Comparison of ENCODE assay signal across 8 cellular contexts in genomic region chr2:86298411-86299390, GRCh38. TPM values are rescaled to one million over a fixed set of nuclear protein-coding genes. Genes with fewer than 3 reads are reported as not detected.
DNase-seq lines count a peak whose midpoint lies in the region; ATAC-seq and TF ChIP-seq lines count a peak whose summit lies in the region.

No MANE protein-coding gene starts in this region.

- no peaks in the 10 kb centered on the region for H3K27me3 ChIP-seq in hepatocyte

- no peaks in the 10 kb centered on the region for H3K4me1 Mint-ChIP-seq in natural killer cell

- no peak for ATAC-seq in HG03280 (IDR thresholded peaks at IDR 0.05; ENCODE audit: unreplicated experiment)
- no peak for ATAC-seq in natural killer cell

- peaks cover 33 to 43% of the 10 kb centered on the region in 2 donors for H3K27me3 Mint-ChIP-seq in natural killer cell (ENCODE audit: low read depth in 2 of 2)

- H3K4me3 ChIP-seq in astrocyte of the spinal cord (ENCODE audit: low read depth, low read length) (no peak overlapping the region), hepatocyte (no peak overlapping the region), retinal pigment epithelial cell (ENCODE audit: low read length) (no peak overlapping the region)

- H3K4me2 ChIP-seq in hepatocyte = no peak overlapping the region

- no peaks in the 10 kb centered on the region for H3K9me3 ChIP-seq in hepatocyte (ENCODE audit: low read depth)

- in situ Hi-C loops in astrocyte of the spinal cord (cut with HindIII; ENCODE audit: low sequenced_read_pairs) (no loop called here), GM13976 (cut with MboI; ENCODE audit: low sequenced_read_pairs, unreplicated experiment) (no loop called here)

- no peaks in the 10 kb centered on the region for H3K36me3 ChIP-seq in hepatocyte (replicated peaks; ENCODE audit: insufficient read depth, low read depth)

- WGBS in hepatocyte (ENCODE audit: low lambda C conversion rate, missing lambda C conversion rate) = 64% methylated on average over 11 of the region's 11 CpGs

- DNase-seq in HCEC 1CT (peak; percentile 17), astrocyte of the spinal cord (ENCODE audit: low read depth, low spot score) (no peak), hepatocyte (ENCODE audit: low spot score) (peak; percentile 50), retinal pigment epithelial cell (ENCODE audit: low read depth) (no peak), GM13976 (ENCODE audit: low spot score) (no peak), natural killer cell (no peak), activated T-cell treated with anti-CD3 and anti-CD28 coated beads for 4 hours (no peak)

- no peaks in the 10 kb centered on the region for H3K79me2 ChIP-seq in hepatocyte

- H2AFZ ChIP-seq in hepatocyte = no peak overlapping the region

- peak; percentile 9 for TF ChIP-seq CTCF in astrocyte of the spinal cord (IDR thresholded peaks at IDR 0.05; ENCODE audit: low read depth, low read length)
- TF ChIP-seq CTCF in hepatocyte (IDR thresholded peaks at IDR 0.05; ENCODE audit: poor library complexity) = peak; percentile 38
- peak; percentile 53 for TF ChIP-seq CTCF in retinal pigment epithelial cell (conservative IDR thresholded peaks at IDR 0.05; ENCODE audit: low read depth, low read length)
- TF ChIP-seq CTCF in GM13976 (IDR thresholded peaks at IDR 0.05; ENCODE audit: borderline replicate concordance, control extremely low read depth, extremely low read depth, insufficient read depth, missing control alignments) = no peak
- no peak for TF ChIP-seq CTCF in natural killer cell (IDR thresholded peaks at IDR 0.05)

- peaks cover 10% of the 10 kb centered on the region for H3K4me1 ChIP-seq in hepatocyte (ENCODE audit: insufficient read depth)

- H3K9me2 ChIP-seq in hepatocyte (replicated peaks; ENCODE audit: insufficient read depth) = no peaks in the 10 kb centered on the region

- no peaks in the 10 kb centered on the region for H4K20me1 ChIP-seq in hepatocyte (ENCODE audit: insufficient read depth, poor library complexity, severe bottlenecking)

- no peak overlapping the region for H3K27ac ChIP-seq in hepatocyte

- no peak overlapping the region for H3K4me3 Mint-ChIP-seq in natural killer cell

- no peak overlapping the region for H3K27ac Mint-ChIP-seq in natural killer cell

- H3K36me3 Mint-ChIP-seq in natural killer cell = no peaks in the 10 kb centered on the region

- intact Hi-C loops in natural killer cell (cut with micrococcal nuclease) = no loop called here

- no peaks in the 10 kb centered on the region for H3K9me3 Mint-ChIP-seq in natural killer cell

RNA-seq across cellular contexts. Expression of gene REEP1, which starts 38.7 kb away (rescaled TPM):
- 24.2 and 26.5 TPM in 2 replicates for total RNA-seq in hepatocyte
- 20.8 and 21.5 TPM in 2 replicates for polyA plus RNA-seq in hepatocyte
- total RNA-seq in natural killer cell = under 1 TPM in 1 of 3 donors, not detected in 2; 0.10 TPM

Comparison
In these comparisons a context has a peak if more than half of its experiments do, and no peak if none do; other contexts are left out.
1. DNase-seq: peak in HCEC 1CT (single experiment) and hepatocyte (single experiment); none in astrocyte of the spinal cord (single experiment), retinal pigment epithelial cell (single experiment), GM13976 (single experiment), natural killer cell (single experiment) and activated T-cell treated with anti-CD3 and anti-CD28 coated beads for 4 hours (single experiment).
2. CTCF ChIP-seq: peak in astrocyte of the spinal cord (single experiment), hepatocyte (single experiment) and retinal pigment epithelial cell (single experiment); none in GM13976 (single experiment) and natural killer cell (single experiment).
3. RNA of gene REEP1, which starts 38.7 kb away (total RNA-seq): 24.2 to 26.5 TPM in hepatocyte; 0.10 TPM in natural killer cell; every median in the first group is over 10 times any median in the second.